ENCODE assay signal across 20 cellular contexts in the genomic region with DNA sequence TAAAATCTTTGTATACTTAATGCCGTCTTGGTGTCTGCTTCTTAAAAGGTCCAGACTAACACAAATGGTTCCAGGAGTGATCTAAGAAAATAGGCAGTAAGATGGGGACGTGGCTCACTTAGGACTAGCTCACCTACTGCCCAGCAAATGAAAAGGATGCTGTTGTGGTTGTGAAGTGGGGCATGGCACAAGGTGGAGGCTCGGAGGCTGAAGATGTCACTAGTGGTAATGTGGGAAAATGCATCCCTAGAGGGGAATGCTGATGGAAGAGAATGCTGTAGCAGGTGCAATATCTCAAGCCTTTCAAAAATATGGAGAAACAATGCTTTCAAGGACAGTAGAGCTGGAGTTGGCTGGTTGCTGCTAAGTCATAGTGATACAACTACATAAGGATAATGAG.
"Had no signal": no experiment of that assay in that cellular context is flagged by ENCODE, and none has a peak within 500 bp of the region (broad histone marks: within the 10 kb centered on the region; RNA-seq: fewer than 3 reads in every experiment).

No MANE protein-coding gene starts in this region.

- H3K27me3 ChIP-seq: MG63, SJSA1 had no signal

- H3K36me3 ChIP-seq: MG63, SJSA1 had no signal

- DNase-seq: Karpas-422, KG1, MG63, NCI-H1092, NCI-H1105 treated with DMSO at 0.1 percent for 48 hours, NCI-H1417 treated with DMSO at 0.1 percent for 48 hours, NCI-H146, NCI-H1694 treated with DMSO at 0.1 percent for 48 hours, NCI-H2029, NCI-H2081 treated with DMSO at 0.1 percent for 48 hours, NCI-H2171, NCI-H446, NCI-H510A, NCI-H524 treated with DMSO at 0.1 percent for 48 hours, NCI-H69, NCI-H774, SHP77 treated with DMSO at 0.1 percent for 48 hours had no signal

- H3K4me3 ChIP-seq: MG63, SJSA1, SK-N-MC had no signal

- H3K9me3 ChIP-seq: SJSA1 had no signal

- H3K4me1 ChIP-seq: SJSA1 had no signal

- H3K27ac ChIP-seq: RWPE1, SJSA1, SK-N-MC had no signal
